Comparison of ENCODE assay signal across 20 cellular contexts in genomic region chr7:7017707-7018265, GRCh38.
"Had no signal": no experiment of that assay in that cellular context is flagged by ENCODE, and none has a peak within 500 bp of the region (broad histone marks: within the 10 kb centered on the region; RNA-seq: fewer than 3 reads in every experiment).

No MANE protein-coding gene starts in this region.

- H3K9me3 Mint-ChIP-seq: activated CD4-positive, alpha-beta T cell treated with anti-CD3 and anti-CD28 coated beads, Interleukin-2, amount 10 ng/mL, durations not matched to agents 7 days and 5 days; activated naive CD4-positive, alpha-beta T cell treated with anti-CD3 and anti-CD28 coated beads for 36 hours; activated T-cell treated with anti-CD3 and anti-CD28 coated beads, Interleukin-2, amount 50 U/mL, for 24 hours; activated T-helper 2 cell treated with anti-CD3 and anti-CD28 coated beads, Interferon-gamma antibody, Interleukin-2, Interleukin-4, amounts not matched to agents 10 μg/mL and 5 μg/mL and 100 μg/mL, durations not matched to agents 14 hours and 24 hours and 36 hours had no signal

- H3K4me1 Mint-ChIP-seq: activated CD4-positive, alpha-beta T cell treated with anti-CD3 and anti-CD28 coated beads, Interleukin-2, amount 10 ng/mL, durations not matched to agents 7 days and 5 days had no signal

- H3K4me1 ChIP-seq: ascending aorta, gastrocnemius medialis, right atrium auricular region, thyroid gland had no signal

- H3K27me3 Mint-ChIP-seq: activated CD4-positive, alpha-beta T cell treated with anti-CD3 and anti-CD28 coated beads, Interleukin-2, amount 10 ng/mL, durations not matched to agents 7 days and 5 days had no signal

- H3K27me3 ChIP-seq: ascending aorta, gastrocnemius medialis, right atrium auricular region, thyroid gland had no signal

- H3K4me3 ChIP-seq: ascending aorta, gastrocnemius medialis, lung, right atrium auricular region, thyroid gland had no signal

- H3K9me3 ChIP-seq: ascending aorta, gastrocnemius medialis, right atrium auricular region, thyroid gland had no signal

- H3K27ac Mint-ChIP-seq: activated CD4-positive, alpha-beta T cell treated with anti-CD3 and anti-CD28 coated beads, Interleukin-2, amount 10 ng/mL, durations not matched to agents 7 days and 5 days; activated CD8-positive, alpha-beta T cell treated with anti-CD3 and anti-CD28 coated beads, Interleukin-2, amount 10 ng/mL, durations not matched to agents 7 days and 5 days; activated naive CD4-positive, alpha-beta T cell treated with anti-CD3 and anti-CD28 coated beads for 36 hours; activated T-cell treated with anti-CD3 and anti-CD28 coated beads, Interleukin-2, amount 50 U/mL, for 24 hours; activated T-helper 2 cell treated with anti-CD3 and anti-CD28 coated beads, Interferon-gamma antibody, Interleukin-2, Interleukin-4, amounts not matched to agents 10 μg/mL and 5 μg/mL and 100 μg/mL, durations not matched to agents 14 hours and 24 hours and 36 hours; nephron progenitor cell had no signal

- ATAC-seq: activated CD4-positive, CD25-positive, alpha-beta regulatory T cell treated with anti-CD3 and anti-CD28 coated beads, Interleukin-2, amount 50 U/mL, for 24 hours; activated CD8-positive, alpha-beta T cell treated with anti-CD3 and anti-CD28 coated beads, Interleukin-2, amount 10 ng/mL, durations not matched to agents 7 days and 5 days; gastrocnemius medialis; left lobe of liver had no signal

- H3K36me3 ChIP-seq: ascending aorta, gastrocnemius medialis, right atrium auricular region, thyroid gland had no signal

- H3K27ac ChIP-seq: ascending aorta, gastrocnemius medialis, right atrium auricular region, thyroid gland had no signal

- DNase-seq: activated CD4-positive, alpha-beta T cell treated with anti-CD3 and anti-CD28 coated beads, Interleukin-2, amount 10 ng/mL, durations not matched to agents 7 days and 5 days; activated CD8-positive, alpha-beta T cell treated with anti-CD3 and anti-CD28 coated beads, Interleukin-2, amount 10 ng/mL, durations not matched to agents 7 days and 5 days; activated naive CD4-positive, alpha-beta T cell treated with anti-CD3 and anti-CD28 coated beads for 36 hours; activated T-cell treated with anti-CD3 and anti-CD28 coated beads, Interleukin-2, amount 50 U/mL, for 24 hours; cerebellar nuclear complex; cortex of kidney; gastrocnemius medialis; head of caudate nucleus; midbrain; nephron progenitor cell; nucleus accumbens; stimulated activated CD4-positive, alpha-beta T cell treated with anti-CD3 and anti-CD28 coated beads, Interleukin-2, amount 100 ng/mL, for 24 hours; stimulated activated naive CD4-positive, alpha-beta T cell treated with Interleukin-2 at 50 U/mL for 16 hours; thyroid gland had no signal

- H3K4me3 Mint-ChIP-seq: activated CD4-positive, alpha-beta T cell treated with anti-CD3 and anti-CD28 coated beads, Interleukin-2, amount 10 ng/mL, durations not matched to agents 7 days and 5 days; activated CD8-positive, alpha-beta T cell treated with anti-CD3 and anti-CD28 coated beads, Interleukin-2, amount 10 ng/mL, durations not matched to agents 7 days and 5 days; activated naive CD4-positive, alpha-beta T cell treated with anti-CD3 and anti-CD28 coated beads for 36 hours; activated T-cell treated with anti-CD3 and anti-CD28 coated beads, Interleukin-2, amount 50 U/mL, for 24 hours; nephron progenitor cell had no signal
